Comparison of ENCODE assay signal across 39 cellular contexts in genomic region chr1:212135166-212135565, GRCh38.
"Had no signal": no experiment of that assay in that cellular context is flagged by ENCODE, and none has a peak within 500 bp of the region (broad histone marks: within the 10 kb centered on the region; RNA-seq: fewer than 3 reads in every experiment).

No MANE protein-coding gene starts in this region.

- H3K9me3 ChIP-seq: adrenal gland, body of pancreas, breast epithelium had no signal

- H3K27me3 ChIP-seq: adrenal gland, ascending aorta, body of pancreas, brain microvascular endothelial cell, breast epithelium, cardiac muscle cell had no signal

- H3K4me1 Mint-ChIP-seq: activated naive CD4-positive, alpha-beta T cell treated with anti-CD3 and anti-CD28 coated beads, Interleukin-2, amount 10 ng/mL, durations not matched to agents 7 days and 5 days; activated naive CD4-positive, alpha-beta T cell treated with anti-CD3 and anti-CD28 coated beads, Interleukin-2, amount 50 U/mL, for 24 hours; central memory CD8-positive, alpha-beta T cell had no signal

- DNase-seq: activated effector memory CD4-positive, alpha-beta T cell treated with anti-CD3 and anti-CD28 coated beads, Interleukin-2, amount 50 U/mL, for 16 hours; activated effector memory CD4-positive, alpha-beta T cell treated with Interleukin-2 at 50 U/mL for 16 hours; activated gamma-delta T cell; activated gamma-delta T cell treated with Interleukin-2 at 50 U/mL for 16 hours; activated naive CD4-positive, alpha-beta T cell; activated naive CD4-positive, alpha-beta T cell treated with anti-CD3 and anti-CD28 coated beads for 36 hours; activated naive CD4-positive, alpha-beta T cell treated with anti-CD3 and anti-CD28 coated beads, Interleukin-2, amount 10 ng/mL, durations not matched to agents 7 days and 5 days; activated naive CD4-positive, alpha-beta T cell treated with anti-CD3 and anti-CD28 coated beads, Interleukin-2, amount 50 U/mL, for 16 hours; activated naive CD4-positive, alpha-beta T cell treated with Interleukin-2 at 50 U/mL for 16 hours; activated naive CD8-positive, alpha-beta T cell treated with anti-CD3 and anti-CD28 coated beads for 36 hours; activated naive CD8-positive, alpha-beta T cell treated with anti-CD3 and anti-CD28 coated beads, Interleukin-2, amount 10 ng/mL, durations not matched to agents 7 days and 5 days; activated naive CD8-positive, alpha-beta T cell treated with anti-CD3 and anti-CD28 coated beads, Interleukin-2, amount 50 U/mL, for 24 hours; activated T-cell treated with anti-CD3 and anti-CD28 coated beads, Interleukin-2, amount 50 U/mL, for 24 hours; activated T-cell treated with anti-CD3 and anti-CD28 coated beads, Interleukin-2, amount 50 U/mL, for 4 hours; activated T-cell treated with anti-CD3 and anti-CD28 coated beads, Interleukin-2, amount 50 U/mL, for 48 hours; activated T-cell treated with anti-CD3 and anti-CD28 coated beads, Interleukin-2, amount 50 U/mL, for 72 hours; adrenal gland; amniotic stem cell; amygdala; anterior cingulate cortex; aorta; body of pancreas; brain microvascular endothelial cell; caudate nucleus; central memory CD4-positive, alpha-beta T cell; cerebellar nuclear complex had no signal

- H3K36me3 ChIP-seq: adrenal gland, ascending aorta, brain microvascular endothelial cell, breast epithelium, cardiac muscle cell had no signal

- H3K27ac ChIP-seq: adrenal gland, ascending aorta, body of pancreas, brain microvascular endothelial cell, breast epithelium, cardiac muscle cell had no signal

- FAIRE-seq: astrocyte, bronchial epithelial cell had no signal

- H3K27me3 Mint-ChIP-seq: activated naive CD4-positive, alpha-beta T cell treated with anti-CD3 and anti-CD28 coated beads, Interleukin-2, amount 10 ng/mL, durations not matched to agents 7 days and 5 days; activated naive CD4-positive, alpha-beta T cell treated with anti-CD3 and anti-CD28 coated beads, Interleukin-2, amount 50 U/mL, for 24 hours; activated naive CD8-positive, alpha-beta T cell; activated naive CD8-positive, alpha-beta T cell treated with anti-CD3 and anti-CD28 coated beads for 36 hours; activated naive CD8-positive, alpha-beta T cell treated with anti-CD3 and anti-CD28 coated beads, Interleukin-2, amount 10 ng/mL, durations not matched to agents 7 days and 5 days; activated naive CD8-positive, alpha-beta T cell treated with anti-CD3 and anti-CD28 coated beads, Interleukin-2, amount 50 U/mL, for 24 hours; activated T-cell treated with anti-CD3 and anti-CD28 coated beads, Interleukin-2, amount 50 U/mL, for 24 hours; activated T-helper 17 cell treated with anti-CD3 and anti-CD28 coated beads, Interleukin-2, amount 50 U/mL, for 72 hours; brain; central memory CD8-positive, alpha-beta T cell had no signal

- H3K4me3 ChIP-seq: adrenal gland, ascending aorta, body of pancreas, breast epithelium, cardiac muscle cell had no signal

- H3K27ac Mint-ChIP-seq: activated naive CD4-positive, alpha-beta T cell treated with anti-CD3 and anti-CD28 coated beads for 36 hours; activated naive CD4-positive, alpha-beta T cell treated with anti-CD3 and anti-CD28 coated beads, Interleukin-2, amount 10 ng/mL, durations not matched to agents 7 days and 5 days; activated naive CD4-positive, alpha-beta T cell treated with anti-CD3 and anti-CD28 coated beads, Interleukin-2, amount 50 U/mL, for 24 hours; activated naive CD4-positive, alpha-beta T cell treated with anti-CD3 and anti-CD28 coated beads, Interleukin-2, amount 50 U/mL, for 72 hours; activated naive CD8-positive, alpha-beta T cell; activated naive CD8-positive, alpha-beta T cell treated with anti-CD3 and anti-CD28 coated beads for 36 hours; activated naive CD8-positive, alpha-beta T cell treated with anti-CD3 and anti-CD28 coated beads, Interleukin-2, amount 10 ng/mL, durations not matched to agents 7 days and 5 days; activated naive CD8-positive, alpha-beta T cell treated with anti-CD3 and anti-CD28 coated beads, Interleukin-2, amount 50 U/mL, for 24 hours; activated T-cell treated with anti-CD3 and anti-CD28 coated beads, Interleukin-2, amount 50 U/mL, for 24 hours; activated T-cell treated with anti-CD3 and anti-CD28 coated beads, Interleukin-2, amount 50 U/mL, for 72 hours; activated T-helper 1 cell treated with anti-CD3 and anti-CD28 coated beads, Interleukin-12 subunit alpha, Interleukin-12 subunit beta, Interleukin-2, Interleukin-4 antibody, amounts not matched to agents 30 ng/mL and 10 ng/mL and 1 ng/mL, durations not matched to agents 14 hours and 24 hours and 36 hours; activated T-helper 17 cell treated with anti-CD3 and anti-CD28 coated beads, Interleukin-2, amount 50 U/mL, for 72 hours; activated T-helper 2 cell treated with anti-CD3 and anti-CD28 coated beads, Interferon-gamma antibody, Interleukin-2, Interleukin-4, amounts not matched to agents 10 μg/mL and 5 μg/mL and 100 μg/mL, durations not matched to agents 14 hours and 24 hours and 36 hours; brain had no signal

- H3K4me3 Mint-ChIP-seq: activated naive CD4-positive, alpha-beta T cell treated with anti-CD3 and anti-CD28 coated beads for 36 hours; activated naive CD4-positive, alpha-beta T cell treated with anti-CD3 and anti-CD28 coated beads, Interleukin-2, amount 10 ng/mL, durations not matched to agents 7 days and 5 days; activated naive CD4-positive, alpha-beta T cell treated with anti-CD3 and anti-CD28 coated beads, Interleukin-2, amount 50 U/mL, for 24 hours; activated naive CD8-positive, alpha-beta T cell; activated naive CD8-positive, alpha-beta T cell treated with anti-CD3 and anti-CD28 coated beads for 36 hours; activated naive CD8-positive, alpha-beta T cell treated with anti-CD3 and anti-CD28 coated beads, Interleukin-2, amount 10 ng/mL, durations not matched to agents 7 days and 5 days; activated naive CD8-positive, alpha-beta T cell treated with anti-CD3 and anti-CD28 coated beads, Interleukin-2, amount 50 U/mL, for 24 hours; activated T-cell treated with anti-CD3 and anti-CD28 coated beads, Interleukin-2, amount 50 U/mL, for 24 hours; activated T-cell treated with anti-CD3 and anti-CD28 coated beads, Interleukin-2, amount 50 U/mL, for 4 hours; activated T-cell treated with anti-CD3 and anti-CD28 coated beads, Interleukin-2, amount 50 U/mL, for 72 hours; activated T-helper 1 cell treated with anti-CD3 and anti-CD28 coated beads, Interleukin-12 subunit alpha, Interleukin-12 subunit beta, Interleukin-2, Interleukin-4 antibody, amounts not matched to agents 30 ng/mL and 10 ng/mL and 1 ng/mL, durations not matched to agents 14 hours and 24 hours and 36 hours; activated T-helper 17 cell treated with anti-CD3 and anti-CD28 coated beads, Interleukin-2, amount 50 U/mL, for 72 hours; brain; central memory CD8-positive, alpha-beta T cell had no signal

- H3K4me1 ChIP-seq: adrenal gland, ascending aorta, body of pancreas, breast epithelium had no signal

- ATAC-seq: activated naive CD4-positive, alpha-beta T cell treated with anti-CD3 and anti-CD28 coated beads, Interleukin-2, amount 50 U/mL, for 72 hours; activated naive CD8-positive, alpha-beta T cell treated with anti-CD3 and anti-CD28 coated beads, Interleukin-2, amount 50 U/mL, for 24 hours; activated T-cell treated with anti-CD3 and anti-CD28 coated beads, Interleukin-2, amount 50 U/mL, for 4 hours; activated T-cell treated with anti-CD3 and anti-CD28 coated beads, Interleukin-2, amount 50 U/mL, for 72 hours; activated T-helper 17 cell treated with anti-CD3 and anti-CD28 coated beads, Interleukin-2, amount 50 U/mL, for 72 hours; body of pancreas had no signal

- H3K9me3 Mint-ChIP-seq: activated naive CD4-positive, alpha-beta T cell treated with anti-CD3 and anti-CD28 coated beads, Interleukin-2, amount 50 U/mL, for 24 hours; activated naive CD4-positive, alpha-beta T cell treated with anti-CD3 and anti-CD28 coated beads, Interleukin-2, amount 50 U/mL, for 72 hours; activated T-cell treated with anti-CD3 and anti-CD28 coated beads, Interleukin-2, amount 50 U/mL, for 24 hours; activated T-helper 1 cell treated with anti-CD3 and anti-CD28 coated beads, Interleukin-12 subunit alpha, Interleukin-12 subunit beta, Interleukin-2, Interleukin-4 antibody, amounts not matched to agents 30 ng/mL and 10 ng/mL and 1 ng/mL, durations not matched to agents 14 hours and 24 hours and 36 hours; central memory CD8-positive, alpha-beta T cell had no signal
